ENCODE assay signal across 9 cellular contexts in genomic region chr12:113049976-113050742, GRCh38. TPM values are rescaled to one million over a fixed set of nuclear protein-coding genes. Genes with fewer than 3 reads are reported as not detected.
DNase-seq lines count a peak whose midpoint lies in the region; ATAC-seq and TF ChIP-seq lines count a peak whose summit lies in the region.
"Had no signal": no experiment of that assay in that cellular context is flagged by ENCODE, and none has a peak within 500 bp of the region (broad histone marks: within the 10 kb centered on the region; RNA-seq: fewer than 3 reads in every experiment).

No MANE protein-coding gene starts in this region.

- peaks cover 12% of the 10 kb centered on the region for H3K27me3 Mint-ChIP-seq in T-helper 2 cell treated with Interferon-gamma antibody and Interleukin-4, amounts not matched to agents 5 μg/mL and 100 μg/mL, for 36 hours (ENCODE audit: low read depth)

- POLR2A ChIA-PET in RWPE1 (lab: Yijun Ruan, JAX; ENCODE audit: low non-redundant PET) = no interaction called here

- H3K27me3 ChIP-seq in MG63 = peaks cover 10% of the 10 kb centered on the region; the same call in 1 of the 2 replicates
- H3K27me3 ChIP-seq in neural cell (ENCODE audit: insufficient read depth, low read depth, low read length) = peaks cover 3% of the 10 kb centered on the region

- no peak overlapping the region for H3K4me2 ChIP-seq in neural cell (ENCODE audit: low read length)

- H3K27ac ChIP-seq in neural cell (ENCODE audit: low read length) (no peak overlapping the region), RWPE1 (no peak overlapping the region)

- no peaks in the 10 kb centered on the region for H3F3A ChIP-seq in neural cell (ENCODE audit: insufficient read depth, low read length, poor library complexity, severe bottlenecking)

- no peaks in the 10 kb centered on the region for H3K9me2 ChIP-seq in neural cell (ENCODE audit: insufficient read depth, low read length)

- no peak overlapping the region for H3K4me3 ChIP-seq in MG63
- no peak overlapping the region for H3K4me3 ChIP-seq in neural cell (ENCODE audit: low read length)

- no peaks in the 10 kb centered on the region for H3K36me3 Mint-ChIP-seq in T-helper 2 cell treated with Interferon-gamma antibody and Interleukin-4, amounts not matched to agents 5 μg/mL and 100 μg/mL, for 36 hours (ENCODE audit: low read depth)

- H3K36me3 ChIP-seq in MG63 (no peaks in the 10 kb centered on the region), neural cell (ENCODE audit: insufficient read depth, low read length) (no peaks in the 10 kb centered on the region)

- H4K20me1 ChIP-seq in neural cell (ENCODE audit: insufficient read depth) = no peaks in the 10 kb centered on the region

- no peaks in the 10 kb centered on the region for H3K79me2 ChIP-seq in neural cell (replicated peaks; ENCODE audit: insufficient read depth, low read length)

- no peak overlapping the region for H3K4me3 Mint-ChIP-seq in T-helper 2 cell treated with Interferon-gamma antibody and Interleukin-4, amounts not matched to agents 5 μg/mL and 100 μg/mL, for 36 hours

- CTCF ChIA-PET in RWPE1 (lab: Yijun Ruan, JAX) = interaction anchor here (0.6 to 1.2 kb wide), 4 partner anchors 43 to 103 kb away, joined by 3 to 6 read pairs (median 4); no protein-coding TSS in a partner anchor

- H3K9ac ChIP-seq in neural cell (ENCODE audit: low read length) = no peak overlapping the region

- no peak overlapping the region for H3K27ac Mint-ChIP-seq in T-helper 2 cell treated with Interferon-gamma antibody and Interleukin-4, amounts not matched to agents 5 μg/mL and 100 μg/mL, for 36 hours

- no peak for TF ChIP-seq EP300 in neural cell (conservative IDR thresholded peaks at IDR 0.05; ENCODE audit: poor library complexity, severe bottlenecking)

- ATAC-seq in GM18498 (IDR thresholded peaks at IDR 0.05; ENCODE audit: unreplicated experiment) = no peak

- H3K9me3 Mint-ChIP-seq in T-helper 2 cell treated with Interferon-gamma antibody and Interleukin-4, amounts not matched to agents 5 μg/mL and 100 μg/mL, for 36 hours = no peaks in the 10 kb centered on the region

- peak; percentile 81 for TF ChIP-seq CTCF in GM12872 (IDR thresholded peaks at IDR 0.05; ENCODE audit: insufficient read depth, low read depth, low read length)
- peak; percentile 25 for TF ChIP-seq CTCF in neural cell (IDR thresholded peaks at IDR 0.05; ENCODE audit: poor library complexity, severe bottlenecking)
- TF ChIP-seq CTCF in RWPE1 (conservative IDR thresholded peaks at IDR 0.05; ENCODE audit: low read depth) = no peak; the same call in 1 of the 2 replicates

- no peaks in the 10 kb centered on the region for H3K9me3 ChIP-seq in MG63
- H3K9me3 ChIP-seq in neural cell (ENCODE audit: low read length) = no peaks in the 10 kb centered on the region

- no peak overlapping the region for H2AFZ ChIP-seq in neural cell (ENCODE audit: low read depth, low read length)

- no peak for TF ChIP-seq RAD21 in neural cell (conservative IDR thresholded peaks at IDR 0.05)

- H3K4me1 Mint-ChIP-seq in T-helper 2 cell treated with Interferon-gamma antibody and Interleukin-4, amounts not matched to agents 5 μg/mL and 100 μg/mL, for 36 hours (ENCODE audit: low read depth) = peaks cover 2% of the 10 kb centered on the region

- DNase-seq in MG63 (peak; percentile 12), amniotic epithelial cell (ENCODE audit: low read depth) (peak; percentile 25), RWPE1 (ENCODE audit: low spot score) (no peak)
- no peak for DNase-seq in T-helper 2 cell treated with Interferon-gamma antibody and Interleukin-4, amounts not matched to agents 5 μg/mL and 100 μg/mL, for 36 hours (ENCODE audit: low spot score)
- DNase-seq in effector CD4-positive, alpha-beta T cell = no peak

TF ChIP-seq in neural cell, 6 proteins besides CTCF, POLR2A, EP300 and RAD21:
- no peak for TF ChIP-seq MXI1 (conservative IDR thresholded peaks at IDR 0.05; ENCODE audit: poor library complexity, severe bottlenecking)
- TF ChIP-seq TAF1 (IDR thresholded peaks at IDR 0.05; ENCODE audit: low read depth) = no peak
- TF ChIP-seq REST (IDR thresholded peaks at IDR 0.05; ENCODE audit: borderline replicate concordance) = no peak
- TF ChIP-seq POLR2AphosphoS5 (IDR thresholded peaks at IDR 0.05) = no peak
- TF ChIP-seq SMC3 (conservative IDR thresholded peaks at IDR 0.05; ENCODE audit: poor library complexity) = no peak
- TF ChIP-seq EZH2 (IDR thresholded peaks at IDR 0.05; ENCODE audit: borderline replicate concordance, insufficient read depth, low read length, poor library complexity, severe bottlenecking) = no peak

RNA-seq across cellular contexts. Expression of gene DTX1, which starts 6.4 kb away (rescaled TPM):
- not detected in 2 replicates for total RNA-seq in MG63 (2014; rRNA removed; shearing (Covaris generic); ENCODE audit: low replicate concordance)
- polyA plus RNA-seq in neural cell = 30.7 and 42.8 TPM in 2 replicates
- polyA minus RNA-seq in neural cell = 51.7 and 57.5 TPM in 2 replicates
- total RNA-seq: osteocyte had no signal

Comparison
In these comparisons a context has a peak if more than half of its experiments do, and no peak if none do; other contexts are left out.
1. DNase-seq: peak in MG63 (single experiment) and amniotic epithelial cell (single experiment); none in RWPE1 (single experiment), T-helper 2 cell treated with Interferon-gamma antibody and Interleukin-4, amounts not matched to agents 5 μg/mL and 100 μg/mL, for 36 hours (single experiment) and effector CD4-positive, alpha-beta T cell (single experiment).